ENCODE assay signal across 1 cellular context in genomic region chr2:101152195-101153076, GRCh38.
TF ChIP-seq lines count a peak whose summit lies in the region.

No MANE protein-coding gene starts in this region.

TF ChIP-seq in GM12878, 131 proteins besides CTCF, POLR2A, EP300 and RAD21 (continued from another document):
- TF ChIP-seq PBX3 (IDR thresholded peaks at IDR 0.05; ENCODE audit: insufficient replicate concordance, low read depth, low read length) (peak; percentile 40), RUNX3 (IDR thresholded peaks at IDR 0.05; ENCODE audit: low read length) (peak; percentile 75), NR2C1 (IDR thresholded peaks at IDR 0.05) (peak; percentile 69), SMC3 (IDR thresholded peaks at IDR 0.05; ENCODE audit: borderline replicate concordance, low read length) (peak; percentile 96), SMARCA5 (IDR thresholded peaks at IDR 0.05) (peak; percentile 61; the same call in 1 of the 2 replicates), USF2 (IDR thresholded peaks at IDR 0.05; ENCODE audit: borderline replicate concordance, low read depth, low read length) (no peak), SREBF2 (IDR thresholded peaks at IDR 0.05; ENCODE audit: low read length) (no peak), CREM (IDR thresholded peaks at IDR 0.05; ENCODE audit: low read depth) (no peak), E2F4 (IDR thresholded peaks at IDR 0.05; ENCODE audit: low read depth, low read length) (no peak), SIN3A (IDR thresholded peaks at IDR 0.05; ENCODE audit: low read depth, low read length) (peak; percentile 35; the same call in 1 of the 2 replicates), SP1 (IDR thresholded peaks at IDR 0.05; ENCODE audit: low read depth, low read length) (peak; percentile 16), NFIC (IDR thresholded peaks at IDR 0.05; ENCODE audit: low read depth, low read length) (no peak), BCL11A (IDR thresholded peaks at IDR 0.05; ENCODE audit: low read depth, low read length) (0 out of 2 replicates have a peak, but pooled peaks have one; percentile 43), IRF5 (IDR thresholded peaks at IDR 0.05; ENCODE audit: borderline replicate concordance) (no peak), KAT2A (conservative IDR thresholded peaks at IDR 0.05; ENCODE audit: control insufficient read depth, low read depth, low read length) (no peak), BHLHE40 (IDR thresholded peaks at IDR 0.05; ENCODE audit: borderline replicate concordance in 1 of 2, low read depth in 2 of 2, low read length in 1 of 2) (peak in 1 of 2 experiments; percentile 10; a peak in 1 of 4 replicates), RELB (IDR thresholded peaks at IDR 0.05; ENCODE audit: low read depth) (0 out of 2 replicates have a peak, but pooled peaks have one; percentile 21), MTA2 (IDR thresholded peaks at IDR 0.05; ENCODE audit: low read depth) (peak; percentile 37; the same call in 1 of the 2 replicates), YY1 (IDR thresholded peaks at IDR 0.05; ENCODE audit: low read depth, low read length) (peak; percentile 82), MLLT1 (IDR thresholded peaks at IDR 0.05) (no peak), IRF4 (IDR thresholded peaks at IDR 0.05; ENCODE audit: low read depth, low read length) (peak; percentile 54; the same call in 1 of the 2 replicates), TCF12 (IDR thresholded peaks at IDR 0.05; ENCODE audit: low read depth, low read length) (peak; percentile 80), BRCA1 (IDR thresholded peaks at IDR 0.05; ENCODE audit: low read depth, low read length) (no peak), PKNOX1 (IDR thresholded peaks at IDR 0.05) (peak; percentile 45; the same call in 1 of the 2 replicates), NR2F1 (conservative IDR thresholded peaks at IDR 0.05) (peak; percentile 99), TCF3 (IDR thresholded peaks at IDR 0.05; ENCODE audit: borderline replicate concordance, insufficient read depth, low read depth, low read length) (peak; percentile 57; the same call in 1 of the 2 replicates), ESRRA (IDR thresholded peaks at IDR 0.05; ENCODE audit: low read length) (0 out of 2 replicates have a peak, but pooled peaks have one; percentile 60), NKRF (conservative IDR thresholded peaks at IDR 0.05) (peak; percentile 62; the same call in 1 of the 2 replicates), POU2F2 (IDR thresholded peaks at IDR 0.05; ENCODE audit: borderline replicate concordance, low read depth, low read length) (peak; percentile 56; the same call in 1 of the 3 replicates), PAX5 (IDR thresholded peaks at IDR 0.05; ENCODE audit: borderline replicate concordance, low read depth, low read length) (peak; percentile 15; the same call in 1 of the 2 replicates), SPI1 (IDR thresholded peaks at IDR 0.05; ENCODE audit: borderline replicate concordance, insufficient read depth, low read depth, low read length) (no peak), MYC (IDR thresholded peaks at IDR 0.05; ENCODE audit: insufficient read depth, insufficient read length, insufficient replicate concordance, low read length, severe bottlenecking) (peak; percentile 17)
